9 cellular contexts compared by ENCODE assay signal in the genomic region with DNA sequence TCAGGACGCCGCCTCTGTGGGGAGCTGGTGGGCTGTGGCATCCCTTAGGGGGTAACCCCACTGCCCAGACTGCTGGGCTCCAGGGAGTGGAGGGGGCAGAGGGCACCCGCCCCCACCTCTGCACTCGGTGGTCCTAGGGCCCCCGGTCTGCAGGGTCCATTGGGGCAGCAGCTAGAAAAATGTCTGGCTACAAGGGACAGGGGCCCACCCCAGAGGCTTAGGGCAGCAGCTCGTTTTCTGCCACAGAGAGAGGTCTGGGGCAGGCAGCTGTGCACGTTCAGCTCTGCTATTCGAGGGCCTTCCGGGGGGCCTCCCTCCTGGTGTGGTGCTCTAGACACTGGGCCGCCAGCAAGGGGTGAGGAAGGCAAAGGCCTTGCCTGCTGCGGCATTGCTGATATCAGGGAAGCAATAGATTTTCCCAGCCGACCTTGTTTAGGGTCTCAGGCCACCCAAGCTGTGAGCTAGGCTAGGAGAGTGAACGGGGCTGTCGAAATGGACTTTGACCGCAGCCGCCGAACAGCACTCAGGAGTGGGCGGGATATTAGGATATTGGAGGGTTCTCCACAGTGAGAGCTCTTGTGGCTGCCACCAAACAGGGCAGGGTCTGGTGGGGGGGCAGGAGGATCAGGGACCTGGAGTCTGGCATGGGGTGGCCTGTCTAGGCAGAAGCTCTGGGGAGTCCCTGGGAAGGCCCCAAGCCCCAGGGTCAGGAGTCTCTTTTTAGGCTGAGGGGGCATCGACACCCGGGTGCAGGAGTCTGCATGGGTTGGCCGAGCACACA.
A peak's percentile ranks its signal among the peaks of the same experiment; 100 is the strongest.
DNase-seq lines count a peak whose midpoint lies in the region; ATAC-seq and TF ChIP-seq lines count a peak whose summit lies in the region.
"Had no signal": no experiment of that assay in that cellular context is flagged by ENCODE, and none has a peak within 500 bp of the region (broad histone marks: within the 10 kb centered on the region; RNA-seq: fewer than 3 reads in every experiment).

No MANE protein-coding gene starts in this region.

- H3K36me3 ChIP-seq in OCI-LY1 (ENCODE audit: insufficient read depth, low read length) (no peaks in the 10 kb centered on the region), endodermal cell (ENCODE audit: control insufficient read depth, insufficient read depth, low read length) (no peaks in the 10 kb centered on the region)

- 85 to 93% methylated on average over 9 to 21 of the region's 21 CpGs for WGBS in endodermal cell (ENCODE audit: insufficient coverage in 1 of 2, insufficient read length in 1 of 2), 2 experiments

- H3K79me2 ChIP-seq in OCI-LY1 (ENCODE audit: insufficient read depth, low read length): no peaks in the 10 kb centered on the region

- no peak for DNase-seq in T-helper 2 cell treated with Interferon-gamma antibody and Interleukin-4, amounts not matched to agents 5 μg/mL and 100 μg/mL, for 36 hours (ENCODE audit: low spot score)
- DNase-seq in T-helper 2 cell: no peak
- peak; percentile 35 for DNase-seq in endodermal cell
- DNase-seq in nephron progenitor cell: no peak
- no peak for DNase-seq in activated gamma-delta T cell treated with Interleukin-2 at 50 U/mL for 16 hours
- DNase-seq in NCI-H82 (lab: John Stamatoyannopoulos, UW): no peak
- DNase-seq: GOT3 had no signal

- peak overlapping the region; percentile 100 for H3K27ac ChIP-seq in OCI-LY1 (ENCODE audit: low read depth, low read length, poor library complexity, severe bottlenecking)
- no peak overlapping the region for H3K27ac ChIP-seq in endodermal cell (ENCODE audit: low read depth, low read length)

- no peaks in the 10 kb centered on the region for H3K27me3 ChIP-seq in OCI-LY1 (ENCODE audit: insufficient read depth, low read length)
- H3K27me3 ChIP-seq in endodermal cell (ENCODE audit: control insufficient read depth, insufficient read depth, low read length, poor library complexity, severe bottlenecking): no peaks in the 10 kb centered on the region

- H3K4me1 ChIP-seq in OCI-LY1 (ENCODE audit: insufficient read depth, low read length, severe bottlenecking): peaks cover 100% of the 10 kb centered on the region
- H3K4me1 ChIP-seq in endodermal cell (ENCODE audit: control insufficient read depth, insufficient read depth, low read length): peaks cover 3% of the 10 kb centered on the region

- H3K27me3 Mint-ChIP-seq in T-helper 2 cell treated with Interferon-gamma antibody and Interleukin-4, amounts not matched to agents 5 μg/mL and 100 μg/mL, for 36 hours (ENCODE audit: low read depth): no peaks in the 10 kb centered on the region
- H3K27me3 Mint-ChIP-seq in endodermal cell (ENCODE audit: insufficient read depth): peaks cover 3% of the 10 kb centered on the region
- H3K27me3 Mint-ChIP-seq in stimulated activated memory B cell treated with anti-CD40 and anti-IgM and Interleukin-4, amounts not matched to agents 10 μg/mL and 1 μg/mL and 100 μg/mL, for 72 hours: no peaks in the 10 kb centered on the region
- H3K27me3 Mint-ChIP-seq in nephron progenitor cell (ENCODE audit: low read depth, poor library complexity): peaks cover 13% of the 10 kb centered on the region

- H3K9me3 Mint-ChIP-seq in T-helper 2 cell treated with Interferon-gamma antibody and Interleukin-4, amounts not matched to agents 5 μg/mL and 100 μg/mL, for 36 hours: no peaks in the 10 kb centered on the region
- H3K9me3 Mint-ChIP-seq in endodermal cell (no peaks in the 10 kb centered on the region), nephron progenitor cell (no peaks in the 10 kb centered on the region)
- no peaks in the 10 kb centered on the region for H3K9me3 Mint-ChIP-seq in stimulated activated memory B cell treated with anti-CD40 and anti-IgM and Interleukin-4, amounts not matched to agents 10 μg/mL and 1 μg/mL and 100 μg/mL, for 72 hours

- peaks cover 82% of the 10 kb centered on the region for H3K4me1 Mint-ChIP-seq in T-helper 2 cell treated with Interferon-gamma antibody and Interleukin-4, amounts not matched to agents 5 μg/mL and 100 μg/mL, for 36 hours (ENCODE audit: low read depth)
- H3K4me1 Mint-ChIP-seq in endodermal cell (peaks cover 4% of the 10 kb centered on the region), nephron progenitor cell (peaks cover 62% of the 10 kb centered on the region)
- peaks cover 86% of the 10 kb centered on the region for H3K4me1 Mint-ChIP-seq in stimulated activated memory B cell treated with anti-CD40 and anti-IgM and Interleukin-4, amounts not matched to agents 10 μg/mL and 1 μg/mL and 100 μg/mL, for 72 hours

- H3F3A ChIP-seq in OCI-LY1 (ENCODE audit: insufficient read depth, low read length): 0 out of 2 replicates have a peak, but pooled peaks cover 4% of the 10 kb centered on the region

- H3K4me2 ChIP-seq in OCI-LY1 (ENCODE audit: low read length): peak overlapping the region; percentile 54

- H3K9me3 ChIP-seq in OCI-LY1 (ENCODE audit: low read length) (no peaks in the 10 kb centered on the region), endodermal cell (ENCODE audit: control insufficient read depth, low read length) (no peaks in the 10 kb centered on the region)

- H3K4me3 ChIP-seq in OCI-LY1 (ENCODE audit: low read depth, low read length, poor library complexity, severe bottlenecking) (peak overlapping the region; percentile 2), endodermal cell (ENCODE audit: low read length) (no peak overlapping the region)

- H3K9ac ChIP-seq in OCI-LY1 (ENCODE audit: low read length) (peak overlapping the region; percentile 73), endodermal cell (ENCODE audit: extremely low read depth, low read length, poor library complexity, severe bottlenecking) (no peak overlapping the region)

- H3K4me3 Mint-ChIP-seq in T-helper 2 cell treated with Interferon-gamma antibody and Interleukin-4, amounts not matched to agents 5 μg/mL and 100 μg/mL, for 36 hours: peak overlapping the region; percentile 37
- H3K4me3 Mint-ChIP-seq in endodermal cell (no peak overlapping the region), nephron progenitor cell (no peak overlapping the region)
- peak overlapping the region; percentile 11 for H3K4me3 Mint-ChIP-seq in stimulated activated memory B cell treated with anti-CD40 and anti-IgM and Interleukin-4, amounts not matched to agents 10 μg/mL and 1 μg/mL and 100 μg/mL, for 72 hours

- H4K20me1 ChIP-seq in OCI-LY1 (ENCODE audit: insufficient read depth, low read length): no peaks in the 10 kb centered on the region

- no peaks in the 10 kb centered on the region for H3K9me2 ChIP-seq in OCI-LY1 (ENCODE audit: low read depth, low read length)

- peak; percentile 1 for ATAC-seq in stimulated activated memory B cell treated with anti-CD40 and anti-IgM and Interleukin-4, amounts not matched to agents 10 μg/mL and 1 μg/mL and 100 μg/mL, for 72 hours

- no peak overlapping the region for H2AFZ ChIP-seq in OCI-LY1 (ENCODE audit: low read length)

- H3K27ac Mint-ChIP-seq in T-helper 2 cell treated with Interferon-gamma antibody and Interleukin-4, amounts not matched to agents 5 μg/mL and 100 μg/mL, for 36 hours: peak overlapping the region; percentile 94
- H3K27ac Mint-ChIP-seq in endodermal cell (no peak overlapping the region), nephron progenitor cell (no peak overlapping the region)
- peak overlapping the region; percentile 97 for H3K27ac Mint-ChIP-seq in stimulated activated memory B cell treated with anti-CD40 and anti-IgM and Interleukin-4, amounts not matched to agents 10 μg/mL and 1 μg/mL and 100 μg/mL, for 72 hours

- no peaks in the 10 kb centered on the region for H3K36me3 Mint-ChIP-seq in T-helper 2 cell treated with Interferon-gamma antibody and Interleukin-4, amounts not matched to agents 5 μg/mL and 100 μg/mL, for 36 hours (ENCODE audit: low read depth)
- H3K36me3 Mint-ChIP-seq in endodermal cell (ENCODE audit: low read depth) (no peaks in the 10 kb centered on the region), nephron progenitor cell (ENCODE audit: low read depth) (no peaks in the 10 kb centered on the region)
- no peaks in the 10 kb centered on the region for H3K36me3 Mint-ChIP-seq in stimulated activated memory B cell treated with anti-CD40 and anti-IgM and Interleukin-4, amounts not matched to agents 10 μg/mL and 1 μg/mL and 100 μg/mL, for 72 hours

- TF ChIP-seq CTCF in OCI-LY1 (IDR thresholded peaks at IDR 0.05; ENCODE audit: low read length) (no peak), endodermal cell (conservative IDR thresholded peaks at IDR 0.05) (no peak), nephron progenitor cell (IDR thresholded peaks at IDR 0.05) (no peak)

Comparison
In these comparisons a context has a peak if more than half of its experiments do, and no peak if none do; other contexts are left out.
1. H3K27ac Mint-ChIP-seq: peak in T-helper 2 cell treated with Interferon-gamma antibody and Interleukin-4, amounts not matched to agents 5 μg/mL and 100 μg/mL, for 36 hours (single experiment) and stimulated activated memory B cell treated with anti-CD40 and anti-IgM and Interleukin-4, amounts not matched to agents 10 μg/mL and 1 μg/mL and 100 μg/mL, for 72 hours (single experiment); none in endodermal cell (single experiment) and nephron progenitor cell (single experiment).
2. H3K4me3 Mint-ChIP-seq: peak in T-helper 2 cell treated with Interferon-gamma antibody and Interleukin-4, amounts not matched to agents 5 μg/mL and 100 μg/mL, for 36 hours (single experiment) and stimulated activated memory B cell treated with anti-CD40 and anti-IgM and Interleukin-4, amounts not matched to agents 10 μg/mL and 1 μg/mL and 100 μg/mL, for 72 hours (single experiment); none in endodermal cell (single experiment) and nephron progenitor cell (single experiment).